Comparison of ENCODE assay signal across 18 cellular contexts in genomic region chr1:59133997-59134396, GRCh38.
DNase-seq lines count a peak whose midpoint lies in the region; ATAC-seq, FAIRE-seq and TF ChIP-seq lines count a peak whose summit lies in the region.
"Had no signal": no experiment of that assay in that cellular context is flagged by ENCODE, and none has a peak within 500 bp of the region (broad histone marks: within the 10 kb centered on the region; RNA-seq: fewer than 3 reads in every experiment).

No MANE protein-coding gene starts in this region.

- BruUV-seq in MCF 10A (replicated peaks; lab: Mats Ljungman, UMichigan) (no TSS peak), GM12878 (replicated peaks; lab: Mats Ljungman, UMichigan) (no TSS peak)

- H3K9me3 ChIP-seq in breast epithelium: no peaks in the 10 kb centered on the region
- H3K9me3 ChIP-seq in GM12878 (replicated peaks; ENCODE audit: control insufficient read depth, insufficient read depth, low read length): no peaks in the 10 kb centered on the region
- H3K9me3 ChIP-seq in right lobe of liver: no peaks in the 10 kb centered on the region
- no peaks in the 10 kb centered on the region for H3K9me3 ChIP-seq in spleen

- peak; percentile 18 for FAIRE-seq in GM12878 (lab: Jason Lieb, UNC)
- FAIRE-seq: GM18507, HTR-8/SVneo, K562 had no signal

- H3K27me3 ChIP-seq in breast epithelium (no peaks in the 10 kb centered on the region), GM12878 (replicated peaks in 1 of 2; ENCODE audit: control insufficient read depth in 2 of 2, insufficient read depth in 2 of 2, low read length in 1 of 2) (no peaks in the 10 kb centered on the region), right lobe of liver (no peaks in the 10 kb centered on the region), spleen (replicated peaks in 1 of 7) (no peaks in the 10 kb centered on the region)

- H3K79me2 ChIP-seq in GM12878 (ENCODE audit: control insufficient read depth, insufficient read depth, low read length): no peaks in the 10 kb centered on the region

- RAD21 ChIA-PET in GM12878 (lab: Charles Lee; ENCODE audit: unreplicated experiment): no interaction called here

- ATAC-seq in GM12878 (no peak), right lobe of liver (peak; percentile 48 to 61 (median 57)), HG03196 (IDR thresholded peaks at IDR 0.05; ENCODE audit: unreplicated experiment) (no peak)
- ATAC-seq: CD8-positive, alpha-beta T cell; K562 had no signal

- no peak for TF ChIP-seq POLR2A in breast epithelium (IDR thresholded peaks at IDR 0.05)
- TF ChIP-seq POLR2A in GM12878 (IDR thresholded peaks at IDR 0.05; ENCODE audit: low read depth, low read length): no peak
- no peak for TF ChIP-seq POLR2A in right lobe of liver (IDR thresholded peaks at IDR 0.05)
- no peak for TF ChIP-seq POLR2A in spleen (IDR thresholded peaks at IDR 0.05)

- SMC1A ChIA-PET in GM12878 (lab: Charles Lee; ENCODE audit: uncharacterized antibody, unreplicated experiment): interaction anchor here (0.8 to 1.1 kb wide), 3 partner anchors 8 to 169 kb away, joined by 3 read pairs; no protein-coding TSS in a partner anchor

- no peak overlapping the region for H3K4me3 ChIP-seq in breast epithelium
- no peak overlapping the region for H3K4me3 ChIP-seq in GM12878
- H3K4me3 ChIP-seq in right lobe of liver: no peak overlapping the region
- H3K4me3 ChIP-seq in spleen: no peak overlapping the region
- H3K4me3 ChIP-seq: GM23248, K562 had no signal

- TF ChIP-seq EP300 in GM12878 (IDR thresholded peaks at IDR 0.05; ENCODE audit: borderline replicate concordance in 1 of 2, control insufficient read depth in 1 of 2, low read depth in 2 of 2, low read length in 2 of 2): no peak

- H3K27me3 Mint-ChIP-seq in MCF 10A (ENCODE audit: insufficient read depth, unreplicated experiment): no peaks in the 10 kb centered on the region

- H3K4me2 ChIP-seq in GM12878 (ENCODE audit: control insufficient read depth, insufficient read depth): no peak overlapping the region

- no peaks in the 10 kb centered on the region for H3K4me1 ChIP-seq in breast epithelium
- no peaks in the 10 kb centered on the region for H3K4me1 ChIP-seq in GM12878 (ENCODE audit: control insufficient read depth, insufficient read depth, low read length)
- peaks cover 0 to 33% (median 0%) of the 10 kb centered on the region in 4 donors for H3K4me1 ChIP-seq in right lobe of liver
- H3K4me1 ChIP-seq in spleen: peaks cover 0 to 25% (median 11%) of the 10 kb centered on the region in 6 donors

- 93% methylated on average over 1 of the region's 1 CpG for WGBS in GM12878 (ENCODE audit: insufficient coverage, insufficient replicate concordance, low lambda C conversion rate, missing lambda C conversion rate)
- WGBS in right lobe of liver (ENCODE audit: insufficient coverage, low coverage, low lambda C conversion rate, missing lambda C conversion rate): 18% methylated on average over 1 of the region's 1 CpG
- 91 to 100% (median 100%) methylated on average over 1 of the region's 1 CpG for WGBS in spleen, 5 donors

- POLR2A ChIA-PET in MCF 10A (lab: Yijun Ruan, JAX) (interaction anchor here (0.7 to 1.1 kb wide), 3 partner anchors 15 to 61 kb away, joined by 3 read pairs; no protein-coding TSS in a partner anchor), GM12878 (lab: Charles Lee) (no interaction called here)

- no peak for TF ChIP-seq RAD21 in GM12878 (IDR thresholded peaks at IDR 0.05; ENCODE audit: insufficient read depth, low read depth, low read length)

- CTCF ChIA-PET in MCF 10A (lab: Yijun Ruan, JAX): interaction anchor here (1.1 kb wide), 1 partner anchor 76 kb away, joined by 4 read pairs; no protein-coding TSS in a partner anchor
- CTCF ChIA-PET in GM12878 (lab: Yijun Ruan, JAX): interaction anchor here (1.2 kb wide), 1 partner anchor 157 kb away, joined by 3 read pairs; no protein-coding TSS in a partner anchor

- no peak overlapping the region for H3K4me3 Mint-ChIP-seq in MCF 10A (ENCODE audit: unreplicated experiment)
- H3K4me3 Mint-ChIP-seq: CD14-positive monocyte; CD8-positive, alpha-beta T cell had no signal

- H2AFZ ChIP-seq in GM12878 (ENCODE audit: control insufficient read depth, low read depth, low read length): no peak overlapping the region
- H2AFZ ChIP-seq: GM23248 had no signal

- peaks cover 6% of the 10 kb centered on the region for H3K36me3 Mint-ChIP-seq in MCF 10A (ENCODE audit: insufficient read depth, unreplicated experiment)
- H3K36me3 Mint-ChIP-seq: CD14-positive monocyte; CD8-positive, alpha-beta T cell had no signal

- H3K36me3 ChIP-seq in breast epithelium (no peaks in the 10 kb centered on the region), GM12878 (ENCODE audit: control insufficient read depth in 2 of 2, insufficient read depth in 2 of 2, low read length in 1 of 2) (no peaks in the 10 kb centered on the region), right lobe of liver (no peaks in the 10 kb centered on the region), spleen (no peaks in the 10 kb centered on the region)

- in situ Hi-C loops in GM12878 (cut with MboI): no loop called here

- no peak overlapping the region for H3K9ac ChIP-seq in GM12878 (ENCODE audit: control insufficient read depth, insufficient read depth, low read length)
- H3K9ac ChIP-seq: GM23248 had no signal

- H3K4me1 Mint-ChIP-seq in MCF 10A (ENCODE audit: insufficient read depth, unreplicated experiment): peaks cover 22% of the 10 kb centered on the region

- no peak for TF ChIP-seq CTCF in MCF 10A (IDR thresholded peaks at IDR 0.05; ENCODE audit: unreplicated experiment)
- no peak for TF ChIP-seq CTCF in breast epithelium (IDR thresholded peaks at IDR 0.05)
- TF ChIP-seq CTCF in GM12878 (IDR thresholded peaks at IDR 0.05 in 2 of 3, conservative IDR thresholded peaks at IDR 0.05 in 1 of 3; ENCODE audit: control insufficient read depth in 2 of 3, extremely low read depth in 1 of 3, insufficient read depth in 1 of 3, low read depth in 3 of 3, low read length in 3 of 3): no peak
- TF ChIP-seq CTCF in right lobe of liver (IDR thresholded peaks at IDR 0.05): no peak
- no peak for TF ChIP-seq CTCF in spleen (IDR thresholded peaks at IDR 0.05 in 8 of 11, conservative IDR thresholded peaks at IDR 0.05 in 3 of 11)

- H4K20me1 ChIP-seq in GM12878 (ENCODE audit: control insufficient read depth, insufficient read depth): no peaks in the 10 kb centered on the region

- intact Hi-C loops in MCF 10A (cut with micrococcal nuclease) (no loop called here), breast epithelium (cut with DNase I; ENCODE audit: low total_unique reads) (no loop called here), GM12878 (cut with micrococcal nuclease; ENCODE audit: unreplicated experiment) (no loop called here), right lobe of liver (cut with DNase I) (no loop called here), spleen (cut with DNase I; ENCODE audit: low total_unique reads) (no loop called here)

- DNase-seq in MCF 10A (ENCODE audit: unreplicated experiment): no peak
- no peak for DNase-seq in breast epithelium (ENCODE audit: low spot score in 2 of 2)
- no peak for DNase-seq in GM12878 (ENCODE audit: low read depth, low spot score)
- DNase-seq in right lobe of liver: no peak
- DNase-seq in spleen: no peak
- DNase-seq in NCI-H146 treated with DMSO at 0.1 percent for 48 hours (lab: John Stamatoyannopoulos, UW; ENCODE audit: unreplicated experiment): no peak
- DNase-seq: CD8-positive, alpha-beta T cell; COR-L47; DND-41; GDM1; GM23248; H7 had no signal

- H3K27ac ChIP-seq in breast epithelium: no peak overlapping the region
- H3K27ac ChIP-seq in GM12878 (ENCODE audit: control insufficient read depth, insufficient read depth): no peak overlapping the region
- H3K27ac ChIP-seq in right lobe of liver: no peak overlapping the region
- no peak overlapping the region for H3K27ac ChIP-seq in spleen
- H3K27ac ChIP-seq: 22Rv1, GM23248 had no signal

- H3K27ac Mint-ChIP-seq in MCF 10A (ENCODE audit: low read depth, unreplicated experiment): peak overlapping the region; percentile 5
- H3K27ac Mint-ChIP-seq: CD14-positive monocyte; CD8-positive, alpha-beta T cell had no signal

- no peaks in the 10 kb centered on the region for H3K9me3 Mint-ChIP-seq in MCF 10A (ENCODE audit: unreplicated experiment)
- H3K9me3 Mint-ChIP-seq: CD8-positive, alpha-beta T cell had no signal

TF ChIP-seq in GM12878, 131 proteins besides CTCF, POLR2A, EP300 and RAD21:
- TF ChIP-seq FOXK2 (IDR thresholded peaks at IDR 0.05): no peak

Comparison
In these comparisons a context has a peak if more than half of its experiments do, and no peak if none do; other contexts are left out.
1. ATAC-seq: peak in right lobe of liver (4 of 4); none in GM12878 (single experiment) and HG03196 (single experiment).